ENCODE assay signal across 9 cellular contexts in the genomic region with DNA sequence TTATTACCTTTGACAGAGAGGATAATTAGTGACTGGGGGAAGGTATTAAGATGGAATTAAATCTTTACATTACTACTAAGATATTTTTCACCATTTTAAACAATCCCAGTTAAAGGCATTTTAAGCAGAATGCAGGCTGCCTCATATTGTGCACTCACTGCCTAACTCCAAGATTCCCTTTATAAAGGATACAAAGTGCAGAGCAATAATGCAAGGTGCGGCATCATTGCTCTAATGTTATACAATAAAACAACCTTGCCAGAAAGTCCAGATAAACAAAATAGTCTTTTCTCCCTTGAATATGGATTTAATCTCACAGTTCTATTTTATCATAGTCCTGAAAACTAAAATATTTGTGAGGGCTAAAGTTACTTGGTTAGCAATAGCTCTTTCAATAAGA.
"Had no signal": no experiment of that assay in that cellular context is flagged by ENCODE, and none has a peak within 500 bp of the region (broad histone marks: within the 10 kb centered on the region; RNA-seq: fewer than 3 reads in every experiment).

No MANE protein-coding gene starts in this region.

- FAIRE-seq: H1, H54, HTR-8/SVneo, K562 had no signal

- H3K27ac Mint-ChIP-seq: H9 had no signal

- DNase-seq: H9, HCEC 1CT, IMR-90, KG1 had no signal

- H3K9me3 Mint-ChIP-seq: H9 had no signal

- H3K4me3 ChIP-seq: GM23338, K562 had no signal

- ATAC-seq: GM23338, K562 had no signal

- H3K4me3 Mint-ChIP-seq: GM23338, H9 had no signal
